Comparison of ENCODE assay signal across 1 cellular context in genomic region chr21:45256912-45257672, GRCh38.
TF ChIP-seq lines count a peak whose summit lies in the region.

No MANE protein-coding gene starts in this region.

TF ChIP-seq in K562, 482 proteins besides CTCF, POLR2A, EP300 and RAD21 (continued from another document and continues in another):
- TF ChIP-seq, protein P1, sequence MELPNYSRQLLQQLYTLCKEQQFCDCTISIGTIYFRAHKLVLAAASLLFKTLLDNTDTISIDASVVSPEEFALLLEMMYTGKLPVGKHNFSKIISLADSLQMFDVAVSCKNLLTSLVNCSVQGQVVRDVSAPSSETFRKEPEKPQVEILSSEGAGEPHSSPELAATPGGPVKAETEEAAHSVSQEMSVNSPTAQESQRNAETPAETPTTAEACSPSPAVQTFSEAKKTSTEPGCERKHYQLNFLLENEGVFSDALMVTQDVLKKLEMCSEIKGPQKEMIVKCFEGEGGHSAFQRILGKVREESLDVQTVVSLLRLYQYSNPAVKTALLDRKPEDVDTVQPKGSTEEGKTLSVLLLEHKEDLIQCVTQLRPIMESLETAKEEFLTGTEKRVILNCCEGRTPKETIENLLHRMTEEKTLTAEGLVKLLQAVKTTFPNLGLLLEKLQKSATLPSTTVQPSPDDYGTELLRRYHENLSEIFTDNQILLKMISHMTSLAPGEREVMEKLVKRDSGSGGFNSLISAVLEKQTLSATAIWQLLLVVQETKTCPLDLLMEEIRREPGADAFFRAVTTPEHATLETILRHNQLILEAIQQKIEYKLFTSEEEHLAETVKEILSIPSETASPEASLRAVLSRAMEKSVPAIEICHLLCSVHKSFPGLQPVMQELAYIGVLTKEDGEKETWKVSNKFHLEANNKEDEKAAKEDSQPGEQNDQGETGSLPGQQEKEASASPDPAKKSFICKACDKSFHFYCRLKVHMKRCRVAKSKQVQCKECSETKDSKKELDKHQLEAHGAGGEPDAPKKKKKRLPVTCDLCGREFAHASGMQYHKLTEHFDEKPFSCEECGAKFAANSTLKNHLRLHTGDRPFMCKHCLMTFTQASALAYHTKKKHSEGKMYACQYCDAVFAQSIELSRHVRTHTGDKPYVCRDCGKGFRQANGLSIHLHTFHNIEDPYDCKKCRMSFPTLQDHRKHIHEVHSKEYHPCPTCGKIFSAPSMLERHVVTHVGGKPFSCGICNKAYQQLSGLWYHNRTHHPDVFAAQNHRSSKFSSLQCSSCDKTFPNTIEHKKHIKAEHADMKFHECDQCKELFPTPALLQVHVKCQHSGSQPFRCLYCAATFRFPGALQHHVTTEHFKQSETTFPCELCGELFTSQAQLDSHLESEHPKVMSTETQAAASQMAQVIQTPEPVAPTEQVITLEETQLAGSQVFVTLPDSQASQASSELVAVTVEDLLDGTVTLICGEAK (IDR thresholded peaks at IDR 0.05) = no peak
- TF ChIP-seq, protein P1 (CRISPR knock-in tag; IDR thresholded peaks at IDR 0.05) = no peak
- TF ChIP-seq HNRNPL (IDR thresholded peaks at IDR 0.05; ENCODE audit: low read depth, low read length) (no peak), ZNF280B (CRISPR knock-in tag; IDR thresholded peaks at IDR 0.05) (no peak), RBFOX2 (IDR thresholded peaks at IDR 0.05; ENCODE audit: low read depth, low read length) (no peak), ZNF408 (CRISPR knock-in tag; IDR thresholded peaks at IDR 0.05; ENCODE audit: low read depth) (no peak), ETS1 (conservative IDR thresholded peaks at IDR 0.05; ENCODE audit: control insufficient read depth, low read depth, low read length) (0 out of 2 replicates have a peak, but pooled peaks have one; percentile 52), SP1 (CRISPR knock-in tag; IDR thresholded peaks at IDR 0.05) (peak; percentile 30; the same call in 1 of the 2 replicates), ZNF75A (CRISPR knock-in tag; IDR thresholded peaks at IDR 0.05) (no peak), ZBTB8A (IDR thresholded peaks at IDR 0.05; ENCODE audit: partially characterized antibody) (no peak), BRCA1 (IDR thresholded peaks at IDR 0.05) (no peak), BRCA1 (CRISPR knock-in tag; IDR thresholded peaks at IDR 0.05) (no peak), HCFC1 (IDR thresholded peaks at IDR 0.05; ENCODE audit: low read depth, low read length) (no peak), POLR3A (IDR thresholded peaks at IDR 0.05; ENCODE audit: borderline replicate concordance, extremely low read depth, insufficient read depth, insufficient read length) (no peak), ARID1B (IDR thresholded peaks at IDR 0.05) (peak; percentile 97), MEF2A (IDR thresholded peaks at IDR 0.05; ENCODE audit: control insufficient read depth, low read depth, low read length) (peak; percentile 37; the same call in 1 of the 2 replicates), PTTG1 (tag; IDR thresholded peaks at IDR 0.05; ENCODE audit: low read depth) (no peak), RHOXF2B (CRISPR knock-in tag; conservative IDR thresholded peaks at IDR 0.05) (no peak), NCOR1 (IDR thresholded peaks at IDR 0.05) (peak; percentile 94), CXXC5 (CRISPR knock-in tag; IDR thresholded peaks at IDR 0.05) (peak; percentile 83), CGGBP1 (CRISPR knock-in tag; IDR thresholded peaks at IDR 0.05) (no peak), NKRF (IDR thresholded peaks at IDR 0.05; ENCODE audit: borderline replicate concordance) (no peak), NCOA6 (IDR thresholded peaks at IDR 0.05) (no peak), PYGO2 (tag; IDR thresholded peaks at IDR 0.05) (no peak), ZNF324 (CRISPR knock-in tag; IDR thresholded peaks at IDR 0.05) (no peak), ETV5 (CRISPR knock-in tag; IDR thresholded peaks at IDR 0.05; ENCODE audit: low read depth) (peak; percentile 83; the same call in 1 of the 2 replicates), FOXM1 (IDR thresholded peaks at IDR 0.05; ENCODE audit: low read depth) (peak; percentile 88), FOXM1 (CRISPR knock-in tag; IDR thresholded peaks at IDR 0.05; ENCODE audit: low read depth) (no peak), ADNP (tag; IDR thresholded peaks at IDR 0.05) (no peak), RUNX1 (IDR thresholded peaks at IDR 0.05; ENCODE audit: low read depth) (0 out of 2 replicates have a peak, but pooled peaks have one; percentile 46), ZNF696 (CRISPR knock-in tag; conservative IDR thresholded peaks at IDR 0.05) (no peak), PTRF (tag; IDR thresholded peaks at IDR 0.05) (no peak), TCF7 (IDR thresholded peaks at IDR 0.05; ENCODE audit: borderline replicate concordance) (peak; percentile 85), GTF2F1 (IDR thresholded peaks at IDR 0.05; ENCODE audit: low read depth, low read length) (no peak), ZNF431 (CRISPR knock-in tag; IDR thresholded peaks at IDR 0.05) (no peak)
- TF ChIP-seq, protein P2, sequence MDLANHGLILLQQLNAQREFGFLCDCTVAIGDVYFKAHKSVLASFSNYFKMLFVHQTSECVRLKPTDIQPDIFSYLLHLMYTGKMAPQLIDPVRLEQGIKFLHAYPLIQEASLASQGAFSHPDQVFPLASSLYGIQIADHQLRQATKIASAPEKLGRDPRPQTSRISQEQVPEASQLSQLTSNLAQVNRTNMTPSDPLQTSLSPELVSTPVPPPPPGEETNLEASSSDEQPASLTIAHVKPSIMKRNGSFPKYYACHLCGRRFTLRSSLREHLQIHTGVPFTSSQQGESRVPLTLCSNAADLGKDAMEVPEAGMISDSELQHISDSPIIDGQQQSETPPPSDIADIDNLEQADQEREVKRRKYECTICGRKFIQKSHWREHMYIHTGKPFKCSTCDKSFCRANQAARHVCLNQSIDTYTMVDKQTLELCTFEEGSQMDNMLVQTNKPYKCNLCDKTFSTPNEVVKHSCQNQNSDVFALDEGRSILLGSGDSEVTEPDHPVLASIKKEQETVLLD (IDR thresholded peaks at IDR 0.05) = no peak
- TF ChIP-seq, protein P3, sequence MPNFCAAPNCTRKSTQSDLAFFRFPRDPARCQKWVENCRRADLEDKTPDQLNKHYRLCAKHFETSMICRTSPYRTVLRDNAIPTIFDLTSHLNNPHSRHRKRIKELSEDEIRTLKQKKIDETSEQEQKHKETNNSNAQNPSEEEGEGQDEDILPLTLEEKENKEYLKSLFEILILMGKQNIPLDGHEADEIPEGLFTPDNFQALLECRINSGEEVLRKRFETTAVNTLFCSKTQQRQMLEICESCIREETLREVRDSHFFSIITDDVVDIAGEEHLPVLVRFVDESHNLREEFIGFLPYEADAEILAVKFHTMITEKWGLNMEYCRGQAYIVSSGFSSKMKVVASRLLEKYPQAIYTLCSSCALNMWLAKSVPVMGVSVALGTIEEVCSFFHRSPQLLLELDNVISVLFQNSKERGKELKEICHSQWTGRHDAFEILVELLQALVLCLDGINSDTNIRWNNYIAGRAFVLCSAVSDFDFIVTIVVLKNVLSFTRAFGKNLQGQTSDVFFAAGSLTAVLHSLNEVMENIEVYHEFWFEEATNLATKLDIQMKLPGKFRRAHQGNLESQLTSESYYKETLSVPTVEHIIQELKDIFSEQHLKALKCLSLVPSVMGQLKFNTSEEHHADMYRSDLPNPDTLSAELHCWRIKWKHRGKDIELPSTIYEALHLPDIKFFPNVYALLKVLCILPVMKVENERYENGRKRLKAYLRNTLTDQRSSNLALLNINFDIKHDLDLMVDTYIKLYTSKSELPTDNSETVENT (CRISPR knock-in tag; IDR thresholded peaks at IDR 0.05) = no peak
- TF ChIP-seq, protein P4, sequence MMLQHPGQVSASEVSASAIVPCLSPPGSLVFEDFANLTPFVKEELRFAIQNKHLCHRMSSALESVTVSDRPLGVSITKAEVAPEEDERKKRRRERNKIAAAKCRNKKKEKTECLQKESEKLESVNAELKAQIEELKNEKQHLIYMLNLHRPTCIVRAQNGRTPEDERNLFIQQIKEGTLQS (IDR thresholded peaks at IDR 0.05) = no peak
- TF ChIP-seq, protein P4 (CRISPR knock-in tag; conservative IDR thresholded peaks at IDR 0.05) = no peak
- TF ChIP-seq, protein P5, sequence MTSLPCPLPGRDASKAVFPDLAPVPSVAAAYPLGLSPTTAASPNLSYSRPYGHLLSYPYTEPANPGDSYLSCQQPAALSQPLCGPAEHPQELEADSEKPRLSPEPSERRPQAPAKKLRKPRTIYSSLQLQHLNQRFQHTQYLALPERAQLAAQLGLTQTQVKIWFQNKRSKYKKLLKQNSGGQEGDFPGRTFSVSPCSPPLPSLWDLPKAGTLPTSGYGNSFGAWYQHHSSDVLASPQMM (CRISPR knock-in tag; IDR thresholded peaks at IDR 0.05) = no peak
- TF ChIP-seq, protein P6, sequence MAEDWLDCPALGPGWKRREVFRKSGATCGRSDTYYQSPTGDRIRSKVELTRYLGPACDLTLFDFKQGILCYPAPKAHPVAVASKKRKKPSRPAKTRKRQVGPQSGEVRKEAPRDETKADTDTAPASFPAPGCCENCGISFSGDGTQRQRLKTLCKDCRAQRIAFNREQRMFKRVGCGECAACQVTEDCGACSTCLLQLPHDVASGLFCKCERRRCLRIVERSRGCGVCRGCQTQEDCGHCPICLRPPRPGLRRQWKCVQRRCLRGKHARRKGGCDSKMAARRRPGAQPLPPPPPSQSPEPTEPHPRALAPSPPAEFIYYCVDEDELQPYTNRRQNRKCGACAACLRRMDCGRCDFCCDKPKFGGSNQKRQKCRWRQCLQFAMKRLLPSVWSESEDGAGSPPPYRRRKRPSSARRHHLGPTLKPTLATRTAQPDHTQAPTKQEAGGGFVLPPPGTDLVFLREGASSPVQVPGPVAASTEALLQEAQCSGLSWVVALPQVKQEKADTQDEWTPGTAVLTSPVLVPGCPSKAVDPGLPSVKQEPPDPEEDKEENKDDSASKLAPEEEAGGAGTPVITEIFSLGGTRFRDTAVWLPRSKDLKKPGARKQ (CRISPR knock-in tag; IDR thresholded peaks at IDR 0.05) = no peak
